1 cellular context compared by ENCODE assay signal in genomic region chr11:57306941-57307598, GRCh38.
A peak's percentile ranks its signal among the peaks of the same experiment; 100 is the strongest.
TF ChIP-seq lines count a peak whose summit lies in the region.

No MANE protein-coding gene starts in this region.

TF ChIP-seq in HepG2, 621 proteins besides CTCF, POLR2A, EP300 and RAD21:
- TF ChIP-seq ZNF333 (CRISPR knock-in tag; IDR thresholded peaks at IDR 0.05; ENCODE audit: borderline replicate concordance): no peak
- TF ChIP-seq ZNF598 (CRISPR knock-in tag; IDR thresholded peaks at IDR 0.05; ENCODE audit: borderline replicate concordance): no peak
- TF ChIP-seq ZBTB34 (CRISPR knock-in tag; IDR thresholded peaks at IDR 0.05): no peak
- no peak for TF ChIP-seq TRIM24 (CRISPR knock-in tag; IDR thresholded peaks at IDR 0.05)
- no peak for TF ChIP-seq JARID2 (CRISPR knock-in tag; IDR thresholded peaks at IDR 0.05; ENCODE audit: insufficient replicate concordance)
- no peak for TF ChIP-seq JUND (CRISPR knock-in tag; IDR thresholded peaks at IDR 0.05)
- TF ChIP-seq SCMH1 (CRISPR knock-in tag; IDR thresholded peaks at IDR 0.05; ENCODE audit: borderline replicate concordance): no peak
- no peak for TF ChIP-seq ZNF101 (CRISPR knock-in tag; IDR thresholded peaks at IDR 0.05; ENCODE audit: borderline replicate concordance, low read depth)
- TF ChIP-seq ARID2 (CRISPR knock-in tag; IDR thresholded peaks at IDR 0.05; ENCODE audit: borderline replicate concordance): no peak
- TF ChIP-seq CBX5 (CRISPR knock-in tag; IDR thresholded peaks at IDR 0.05; ENCODE audit: borderline replicate concordance): no peak
- 0 out of 2 replicates have a peak, but pooled peaks have one; percentile 15 for TF ChIP-seq ZNF687 (CRISPR knock-in tag; IDR thresholded peaks at IDR 0.05)
- no peak for TF ChIP-seq NFKBIZ (CRISPR knock-in tag; IDR thresholded peaks at IDR 0.05)
- TF ChIP-seq HOXA3 (CRISPR knock-in tag; IDR thresholded peaks at IDR 0.05): 0 out of 2 replicates have a peak, but pooled peaks have one; percentile 7
- TF ChIP-seq HMG20A (CRISPR knock-in tag; IDR thresholded peaks at IDR 0.05; ENCODE audit: borderline replicate concordance): no peak
- no peak for TF ChIP-seq MAFK (conservative IDR thresholded peaks at IDR 0.05 in 1 of 2, IDR thresholded peaks at IDR 0.05 in 1 of 2; ENCODE audit: low read length in 2 of 2)
- no peak for TF ChIP-seq GTF2F1 (IDR thresholded peaks at IDR 0.05; ENCODE audit: low read length)
